ENCODE assay signal across 31 cellular contexts in the genomic region with DNA sequence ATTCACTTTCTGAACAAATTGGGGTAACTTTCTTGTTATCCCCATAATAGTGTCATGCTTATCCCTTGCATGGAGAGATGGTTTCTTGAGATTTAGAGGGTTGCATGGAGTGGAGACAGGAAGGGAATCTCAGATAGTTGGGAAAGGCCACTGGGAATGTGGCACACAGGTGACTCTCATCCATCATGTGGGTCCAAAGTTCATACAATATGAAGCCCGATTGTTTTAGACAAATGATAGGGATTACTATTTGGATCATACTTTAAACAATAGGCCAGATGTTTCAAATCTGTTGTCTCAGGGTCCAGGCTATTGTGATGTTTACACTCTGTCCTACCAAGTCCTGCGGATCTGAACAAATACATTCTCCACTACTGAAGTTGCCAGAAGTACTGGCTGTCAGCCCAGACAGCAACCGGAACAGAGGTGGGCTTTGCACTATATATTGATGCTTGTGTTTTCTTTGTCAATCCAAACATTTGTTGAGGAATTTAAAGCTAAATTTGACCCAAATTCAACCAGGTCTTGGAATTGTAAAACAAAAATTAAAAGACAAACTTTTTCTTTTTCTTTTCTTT.
"Had no signal": no experiment of that assay in that cellular context is flagged by ENCODE, and none has a peak within 500 bp of the region (broad histone marks: within the 10 kb centered on the region; RNA-seq: fewer than 3 reads in every experiment).

No MANE protein-coding gene starts in this region.

- ATAC-seq: activated CD4-positive, alpha-beta T cell treated with anti-CD3 and anti-CD28 coated beads for 36 hours; activated CD8-positive, alpha-beta memory T cell treated with anti-CD3 and anti-CD28 coated beads, Interleukin-2, amount 10 ng/mL, durations not matched to agents 7 days and 5 days; activated CD8-positive, alpha-beta T cell treated with anti-CD3 and anti-CD28 coated beads, Interleukin-2, amount 10 ng/mL, durations not matched to agents 7 days and 5 days; activated naive CD4-positive, alpha-beta T cell treated with anti-CD3 and anti-CD28 coated beads, Interleukin-2, amount 50 U/mL, for 72 hours; activated T-cell treated with anti-CD3 and anti-CD28 coated beads, Interleukin-2, amount 50 U/mL, for 72 hours; body of pancreas; esophagus mucosa had no signal

- H3K4me1 ChIP-seq: body of pancreas had no signal

- H3K4me3 ChIP-seq: body of pancreas, coronary artery had no signal

- H3K9me3 ChIP-seq: body of pancreas had no signal

- FAIRE-seq: astrocyte, endometrium, frontal cortex had no signal

- H3K27me3 ChIP-seq: body of pancreas had no signal

- H3K27ac ChIP-seq: body of pancreas, coronary artery had no signal

- DNase-seq: activated CD4-positive, alpha-beta memory T cell treated with anti-CD3 and anti-CD28 coated beads for 36 hours; activated CD4-positive, alpha-beta T cell treated with anti-CD3 and anti-CD28 coated beads for 36 hours; activated CD4-positive, alpha-beta T cell treated with anti-CD3 and anti-CD28 coated beads, Interleukin-2, amount 10 ng/mL, durations not matched to agents 24 days and 14 days; activated CD4-positive, CD25-positive, alpha-beta regulatory T cell; activated CD4-positive, CD25-positive, alpha-beta regulatory T cell treated with anti-CD3 and anti-CD28 coated beads, Interleukin-2, amount 50 U/mL, for 72 hours; activated CD8-positive, alpha-beta memory T cell treated with anti-CD3 and anti-CD28 coated beads, Interleukin-2, amount 10 ng/mL, durations not matched to agents 7 days and 5 days; activated CD8-positive, alpha-beta memory T cell treated with anti-CD3 and anti-CD28 coated beads, Interleukin-2, amount 50 U/mL, for 4 hours; activated CD8-positive, alpha-beta T cell treated with anti-CD3 and anti-CD28 coated beads, Interleukin-2, amount 10 ng/mL, durations not matched to agents 7 days and 5 days; activated gamma-delta T cell; activated naive CD4-positive, alpha-beta T cell; activated naive CD4-positive, alpha-beta T cell treated with anti-CD3 and anti-CD28 coated beads, Interleukin-2, amount 10 ng/mL, durations not matched to agents 7 days and 5 days; activated naive CD8-positive, alpha-beta T cell treated with anti-CD3 and anti-CD28 coated beads, Interleukin-2, amount 10 ng/mL, durations not matched to agents 7 days and 5 days; activated T-cell treated with anti-CD3 and anti-CD28 coated beads, Interleukin-2, amount 50 U/mL, for 24 hours; activated T-cell treated with anti-CD3 and anti-CD28 coated beads, Interleukin-2, amount 50 U/mL, for 72 hours; amniotic stem cell; anterior cingulate cortex; body of pancreas; central memory CD4-positive, alpha-beta T cell; cerebellar nuclear complex; dermis blood vessel endothelial cell; effector CD8-positive, alpha-beta T cell; foreskin fibroblast; head of caudate nucleus; hippocampal formation; T-helper 2 cell had no signal
